Comparison of ENCODE assay signal across 8 cellular contexts in the genomic region with DNA sequence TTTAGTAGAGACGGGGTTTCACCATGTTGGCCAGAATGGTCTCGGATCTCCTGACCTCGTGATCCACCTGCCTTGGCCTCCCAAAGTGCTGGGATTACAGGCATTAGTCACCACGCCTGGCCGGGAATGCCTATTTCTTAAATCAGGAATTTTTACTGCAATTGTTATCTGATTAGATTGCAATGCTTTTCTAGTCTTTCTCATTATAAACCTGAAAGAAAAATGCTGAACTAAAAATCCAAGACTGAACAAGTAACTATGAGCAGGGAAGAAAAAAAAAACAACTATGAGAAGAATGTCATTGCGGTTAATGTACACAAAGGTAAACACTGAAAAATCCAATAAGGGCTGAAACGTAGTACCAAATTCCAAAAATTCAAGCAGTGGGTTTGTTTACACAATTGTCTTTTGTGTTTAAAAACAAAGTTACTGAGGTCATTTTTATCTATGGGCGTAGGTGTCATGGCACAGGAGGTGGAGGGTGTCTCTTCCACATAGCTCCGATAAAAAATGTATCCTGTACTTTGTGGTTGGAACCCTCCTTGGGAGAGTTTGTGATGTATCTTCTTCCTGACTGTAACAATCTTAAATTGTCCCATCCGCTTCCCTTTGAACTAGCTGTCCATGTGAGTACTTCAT. TPM values are rescaled to one million over a fixed set of nuclear protein-coding genes. Genes with fewer than 3 reads are reported as not detected.
DNase-seq lines count a peak whose midpoint lies in the region; ATAC-seq and TF ChIP-seq lines count a peak whose summit lies in the region.

No MANE protein-coding gene starts in this region.

- no peak for ATAC-seq in stimulated activated naive B cell treated with anti-CD40 and anti-IgM and Interleukin-4, amounts not matched to agents 10 μg/mL and 1 μg/mL and 100 μg/mL, for 72 hours (replicated peaks)
- ATAC-seq in HG02981 (IDR thresholded peaks at IDR 0.05; ENCODE audit: unreplicated experiment) = no peak

- DNase-seq in HL-60 (ENCODE audit: low read depth in 1 of 2, low spot score in 1 of 2) (no peak), glutamatergic neuron (no peak), globus pallidus (ENCODE audit: low spot score) (no peak), DMS114 treated with DMSO at 0.1 percent for 48 hours (lab: John Stamatoyannopoulos, UW; ENCODE audit: unreplicated experiment) (no peak)
- DNase-seq in stimulated activated naive B cell treated with anti-CD40 and anti-IgM and Interleukin-4, amounts not matched to agents 10 μg/mL and 1 μg/mL and 100 μg/mL, for 72 hours = no peak
- DNase-seq in stimulated activated CD4-positive, alpha-beta T cell treated with anti-CD3 and anti-CD28 coated beads, Interleukin-2, amount 100 ng/mL, for 48 hours = no peak

- peak overlapping the region; percentile 87 for H3K4me3 Mint-ChIP-seq in glutamatergic neuron (ENCODE audit: unreplicated experiment)
- H3K4me3 Mint-ChIP-seq in stimulated activated naive B cell treated with anti-CD40 and anti-IgM and Interleukin-4, amounts not matched to agents 10 μg/mL and 1 μg/mL and 100 μg/mL, for 72 hours = peak overlapping the region; percentile 85 to 86

- H3K9me3 Mint-ChIP-seq in glutamatergic neuron (ENCODE audit: unreplicated experiment) = peaks cover 3% of the 10 kb centered on the region
- H3K9me3 Mint-ChIP-seq in stimulated activated naive B cell treated with anti-CD40 and anti-IgM and Interleukin-4, amounts not matched to agents 10 μg/mL and 1 μg/mL and 100 μg/mL, for 72 hours = no peaks in the 10 kb centered on the region

- no peaks in the 10 kb centered on the region for H3K27me3 ChIP-seq in HL-60 (ENCODE audit: insufficient read depth, poor library complexity, severe bottlenecking)

- peak overlapping the region; percentile 72 for H3K4me3 ChIP-seq in HL-60 (replicated peaks; ENCODE audit: insufficient read depth, low read length)

- peaks cover 5% of the 10 kb centered on the region for H3K4me1 Mint-ChIP-seq in glutamatergic neuron (ENCODE audit: low read depth, unreplicated experiment)
- H3K4me1 Mint-ChIP-seq in stimulated activated naive B cell treated with anti-CD40 and anti-IgM and Interleukin-4, amounts not matched to agents 10 μg/mL and 1 μg/mL and 100 μg/mL, for 72 hours = peaks cover 25 to 60% of the 10 kb centered on the region in 2 donors

- H3K27me3 Mint-ChIP-seq in glutamatergic neuron (ENCODE audit: unreplicated experiment) = no peaks in the 10 kb centered on the region
- H3K27me3 Mint-ChIP-seq in stimulated activated naive B cell treated with anti-CD40 and anti-IgM and Interleukin-4, amounts not matched to agents 10 μg/mL and 1 μg/mL and 100 μg/mL, for 72 hours = no peaks in the 10 kb centered on the region

- H3K27ac Mint-ChIP-seq in glutamatergic neuron (ENCODE audit: unreplicated experiment) = no peak overlapping the region
- H3K27ac Mint-ChIP-seq in stimulated activated naive B cell treated with anti-CD40 and anti-IgM and Interleukin-4, amounts not matched to agents 10 μg/mL and 1 μg/mL and 100 μg/mL, for 72 hours = peak overlapping the region; percentile 95

- TF ChIP-seq CTCF in HL-60 (IDR thresholded peaks at IDR 0.05; ENCODE audit: insufficient read depth, low read length) (no peak), VCaP (conservative IDR thresholded peaks at IDR 0.05) (no peak), glutamatergic neuron (IDR thresholded peaks at IDR 0.05; ENCODE audit: partially characterized antibody, unreplicated experiment) (no peak)

- no peaks in the 10 kb centered on the region for H3K36me3 Mint-ChIP-seq in glutamatergic neuron (ENCODE audit: unreplicated experiment)
- H3K36me3 Mint-ChIP-seq in stimulated activated naive B cell treated with anti-CD40 and anti-IgM and Interleukin-4, amounts not matched to agents 10 μg/mL and 1 μg/mL and 100 μg/mL, for 72 hours = peaks cover 4 to 11% of the 10 kb centered on the region in 2 donors

- H3K27ac ChIP-seq in HL-60 (replicated peaks) = no peak overlapping the region
- H3K27ac ChIP-seq in VCaP = peak overlapping the region; percentile 89

RNA-seq across cellular contexts. Expression of gene TMEM156, which starts 11.0 kb away (rescaled TPM):
- total RNA-seq in glutamatergic neuron (ENCODE audit: unreplicated experiment) = not detected

RNA-seq across cellular contexts. Expression of gene KLHL5, which starts 18.9 kb away (rescaled TPM):
- total RNA-seq in glutamatergic neuron (ENCODE audit: unreplicated experiment) = 11.5 TPM
